17 cellular contexts compared by ENCODE assay signal in genomic region chr11:68694404-68695297, GRCh38.
"Had no signal": no experiment of that assay in that cellular context is flagged by ENCODE, and none has a peak within 500 bp of the region (broad histone marks: within the 10 kb centered on the region; RNA-seq: fewer than 3 reads in every experiment).

No MANE protein-coding gene starts in this region.

- DNase-seq: activated CD4-positive, alpha-beta memory T cell treated with anti-CD3 and anti-CD28 coated beads, Interleukin-2, amount 10 ng/mL, durations not matched to agents 7 days and 5 days; activated CD4-positive, alpha-beta T cell treated with anti-CD3 and anti-CD28 coated beads for 1 hour; activated CD4-positive, alpha-beta T cell treated with anti-CD3 and anti-CD28 coated beads, Interleukin-2, amount 10 ng/mL, durations not matched to agents 7 days and 5 days; activated CD8-positive, alpha-beta memory T cell treated with anti-CD3 and anti-CD28 coated beads, Interleukin-2, amount 50 U/mL, for 48 hours; activated gamma-delta T cell treated with Interleukin-2 at 50 U/mL for 16 hours; activated naive CD4-positive, alpha-beta T cell treated with anti-CD3 and anti-CD28 coated beads, Interleukin-2, amount 50 U/mL, for 16 hours; activated T-cell treated with anti-CD3 and anti-CD28 coated beads, Interleukin-2, amount 50 U/mL, for 24 hours; amniotic stem cell; central memory CD4-positive, alpha-beta T cell; foreskin keratinocyte; left ventricle myocardium superior; stimulated activated CD4-positive, alpha-beta T cell treated with anti-CD3 and anti-CD28 coated beads, Interleukin-4, amount 100 ng/mL, for 1 hour; T-helper 2 cell; uterus had no signal

- H3K27ac ChIP-seq: breast epithelium, esophagus muscularis mucosa, foreskin keratinocyte, right lobe of liver, uterus had no signal

- H3K27me3 ChIP-seq: breast epithelium, right lobe of liver had no signal

- H3K9me3 ChIP-seq: right lobe of liver had no signal

- H3K4me3 ChIP-seq: breast epithelium, esophagus muscularis mucosa, right lobe of liver, uterus had no signal

- ATAC-seq: foreskin keratinocyte, left ventricle myocardium superior, right lobe of liver had no signal

- H3K36me3 ChIP-seq: breast epithelium, esophagus muscularis mucosa, right lobe of liver, uterus had no signal

- H3K4me1 ChIP-seq: breast epithelium, esophagus muscularis mucosa, foreskin keratinocyte, right lobe of liver, uterus had no signal
